ENCODE assay signal across 27 cellular contexts in the genomic region with DNA sequence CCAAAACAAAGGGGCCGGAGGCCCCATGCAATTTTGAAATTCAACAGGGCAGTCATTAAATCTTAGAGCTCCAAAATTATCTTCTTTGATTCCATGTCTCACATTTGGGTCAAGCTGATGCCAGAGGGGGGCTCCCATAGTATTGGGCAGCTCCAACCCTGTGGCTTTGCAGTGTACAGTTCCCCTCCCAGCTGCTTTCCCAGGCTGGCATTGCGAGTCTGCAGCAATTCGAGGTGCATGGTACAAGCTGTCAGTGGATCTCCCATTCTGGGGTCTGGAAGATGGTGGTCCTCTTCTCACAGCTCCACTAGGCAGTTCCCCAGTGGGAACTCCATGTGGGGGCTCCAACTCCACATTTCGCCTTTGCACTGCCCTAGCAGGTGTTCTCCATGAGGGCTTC.
"Had no signal": no experiment of that assay in that cellular context is flagged by ENCODE, and none has a peak within 500 bp of the region (broad histone marks: within the 10 kb centered on the region; RNA-seq: fewer than 3 reads in every experiment).

No MANE protein-coding gene starts in this region.

- H3K4me3 Mint-ChIP-seq: mesothelial cell of epicardium had no signal

- ATAC-seq: esophagus mucosa, gastrocnemius medialis, heart right ventricle, left cardiac atrium, left lung, left ventricle myocardium superior, lower lobe of right lung, mucosa of descending colon had no signal

- H3K27ac ChIP-seq: coronary artery, dorsolateral prefrontal cortex, epithelial cell of prostate, esophagus squamous epithelium, gastrocnemius medialis, heart right ventricle, left lung, lower lobe of right lung had no signal

- H3K27ac Mint-ChIP-seq: mesothelial cell of epicardium had no signal

- H3K27me3 ChIP-seq: esophagus squamous epithelium, gastrocnemius medialis, heart right ventricle, left lung had no signal

- FAIRE-seq: colon, endometrium, islet of Langerhans, keratinocyte had no signal

- H3K36me3 ChIP-seq: esophagus squamous epithelium, gastrocnemius medialis, heart right ventricle, left lung, lower lobe of right lung had no signal

- H3K4me3 ChIP-seq: coronary artery, dorsolateral prefrontal cortex, esophagus squamous epithelium, gastrocnemius medialis, heart right ventricle, left lung, lower lobe of right lung, mucosa of descending colon had no signal

- H3K4me1 ChIP-seq: esophagus squamous epithelium, gastrocnemius medialis, heart right ventricle, left lung, lower lobe of right lung had no signal

- H3K4me1 Mint-ChIP-seq: mesothelial cell of epicardium had no signal

- DNase-seq: dermis blood vessel endothelial cell; dorsolateral prefrontal cortex; effector CD4-positive, alpha-beta T cell; effector memory CD4-positive, alpha-beta T cell; erythroblast; esophagus squamous epithelium; foreskin fibroblast; foreskin melanocyte; gastrocnemius medialis; glutamatergic neuron; head of caudate nucleus; heart right ventricle; hippocampal formation; left cardiac atrium; left lung; left ventricle myocardium superior; lower lobe of right lung; mesenchymal stem cell; mucosa of descending colon had no signal

- H3K9me3 ChIP-seq: gastrocnemius medialis, lower lobe of right lung, mucosa of descending colon had no signal
